ENCODE assay signal across 14 cellular contexts in genomic region chr7:96538632-96539031, GRCh38.
"Had no signal": no experiment of that assay in that cellular context is flagged by ENCODE, and none has a peak within 500 bp of the region (broad histone marks: within the 10 kb centered on the region; RNA-seq: fewer than 3 reads in every experiment).

No MANE protein-coding gene starts in this region.

- H3K27me3 ChIP-seq: pancreas, upper lobe of right lung had no signal

- H2AFZ ChIP-seq: hepatocyte had no signal

- H3K4me2 ChIP-seq: hepatocyte had no signal

- H3K9me3 ChIP-seq: pancreas, upper lobe of right lung had no signal

- H3K4me3 ChIP-seq: hepatocyte, pancreas, thoracic aorta, upper lobe of right lung had no signal

- H3K36me3 ChIP-seq: pancreas, thoracic aorta, upper lobe of right lung, WERI-Rb-1 had no signal

- H3K36me3 Mint-ChIP-seq: activated CD8-positive, alpha-beta memory T cell treated with anti-CD3 and anti-CD28 coated beads, Interleukin-2, amount 10 ng/mL, durations not matched to agents 7 days and 5 days; naive thymus-derived CD8-positive, alpha-beta T cell had no signal

- H3K4me1 ChIP-seq: pancreas, upper lobe of right lung had no signal

- ATAC-seq: activated CD8-positive, alpha-beta memory T cell treated with anti-CD3 and anti-CD28 coated beads, Interleukin-2, amount 10 ng/mL, durations not matched to agents 7 days and 5 days; left ventricle myocardium superior; naive thymus-derived CD8-positive, alpha-beta T cell; pancreas; upper lobe of right lung had no signal

- DNase-seq: activated CD4-positive, alpha-beta T cell treated with anti-CD3 and anti-CD28 coated beads, Interleukin-2, amount 50 U/mL, for 48 hours; activated CD8-positive, alpha-beta memory T cell treated with anti-CD3 and anti-CD28 coated beads, Interleukin-2, amount 10 ng/mL, durations not matched to agents 7 days and 5 days; activated effector memory CD4-positive, alpha-beta T cell treated with Interleukin-2 at 50 U/mL for 16 hours; activated naive CD4-positive, alpha-beta T cell treated with anti-CD3 and anti-CD28 coated beads, Interleukin-2, amount 50 U/mL, for 16 hours; activated T-cell treated with anti-CD3 and anti-CD28 coated beads, Interleukin-2, amount 50 U/mL, for 1 hour; left ventricle myocardium superior; mesenchymal stem cell; naive thymus-derived CD8-positive, alpha-beta T cell; pancreas; stimulated activated CD4-positive, alpha-beta T cell treated with anti-CD3 and anti-CD28 coated beads, Interleukin-1b, Interleukin-23, amount 100 ng/mL, for 48 hours; upper lobe of right lung; WERI-Rb-1 had no signal

- H3K4me1 Mint-ChIP-seq: activated CD8-positive, alpha-beta memory T cell treated with anti-CD3 and anti-CD28 coated beads, Interleukin-2, amount 10 ng/mL, durations not matched to agents 7 days and 5 days had no signal

- H3K79me2 ChIP-seq: hepatocyte had no signal

- H3K4me3 Mint-ChIP-seq: activated CD8-positive, alpha-beta memory T cell treated with anti-CD3 and anti-CD28 coated beads, Interleukin-2, amount 10 ng/mL, durations not matched to agents 7 days and 5 days; naive thymus-derived CD8-positive, alpha-beta T cell had no signal

- H3K27ac Mint-ChIP-seq: activated CD8-positive, alpha-beta memory T cell treated with anti-CD3 and anti-CD28 coated beads, Interleukin-2, amount 10 ng/mL, durations not matched to agents 7 days and 5 days; naive thymus-derived CD8-positive, alpha-beta T cell had no signal

- H3K27ac ChIP-seq: hepatocyte, pancreas, thoracic aorta, upper lobe of right lung, WERI-Rb-1 had no signal
